ENCODE assay signal across 8 cellular contexts in genomic region chr14:95784137-95784536, GRCh38.
DNase-seq lines count a peak whose midpoint lies in the region; ATAC-seq and TF ChIP-seq lines count a peak whose summit lies in the region.
"Had no signal": no experiment of that assay in that cellular context is flagged by ENCODE, and none has a peak within 500 bp of the region (broad histone marks: within the 10 kb centered on the region; RNA-seq: fewer than 3 reads in every experiment).

No MANE protein-coding gene starts in this region.

- H3K27ac Mint-ChIP-seq in CD8-positive, alpha-beta T cell = no peak overlapping the region
- H3K27ac Mint-ChIP-seq: natural killer cell had no signal

- H3K36me3 Mint-ChIP-seq in CD8-positive, alpha-beta T cell = no peaks in the 10 kb centered on the region
- H3K36me3 Mint-ChIP-seq: natural killer cell had no signal

- H3K27ac ChIP-seq in CD8-positive, alpha-beta T cell (ENCODE audit: low read depth, low read length) = no peak overlapping the region

- peaks cover 12% of the 10 kb centered on the region for H3K27me3 Mint-ChIP-seq in CD8-positive, alpha-beta T cell (ENCODE audit: low read depth)

- no peaks in the 10 kb centered on the region for H3K9me3 ChIP-seq in CD8-positive, alpha-beta T cell (ENCODE audit: low read length)

- intact Hi-C loops in CD8-positive, alpha-beta T cell (cut with DNase I, micrococcal nuclease) = no loop called here

- no peaks in the 10 kb centered on the region for H3K9me3 Mint-ChIP-seq in CD8-positive, alpha-beta T cell
- H3K9me3 Mint-ChIP-seq: natural killer cell had no signal

- no peaks in the 10 kb centered on the region for H3K4me1 Mint-ChIP-seq in CD8-positive, alpha-beta T cell (ENCODE audit: low read depth)
- H3K4me1 Mint-ChIP-seq: natural killer cell had no signal

- no peaks in the 10 kb centered on the region for H3K4me1 ChIP-seq in CD8-positive, alpha-beta T cell (ENCODE audit: insufficient read depth, low read length)

- no peaks in the 10 kb centered on the region for H3K27me3 ChIP-seq in CD8-positive, alpha-beta T cell (ENCODE audit: insufficient read depth, low read length)

- in situ Hi-C loops in T47D (cut with HindIII; ENCODE audit: low pct_unique_long_range_greater_than_20kb, low sequenced_read_pairs) = no loop called here

- no peak overlapping the region for H3K4me3 Mint-ChIP-seq in CD8-positive, alpha-beta T cell
- H3K4me3 Mint-ChIP-seq: natural killer cell had no signal

- ATAC-seq in CD8-positive, alpha-beta T cell = no peak
- ATAC-seq in GM18873 (IDR thresholded peaks at IDR 0.05; ENCODE audit: low FRiP score, unreplicated experiment) = no peak
- ATAC-seq: natural killer cell had no signal

- H3K36me3 ChIP-seq in CD8-positive, alpha-beta T cell (ENCODE audit: insufficient read depth, low read length) = no peaks in the 10 kb centered on the region

- H3K4me3 ChIP-seq in GM12865 (ENCODE audit: low read depth, low read length) = no peak overlapping the region
- no peak overlapping the region for H3K4me3 ChIP-seq in CD8-positive, alpha-beta T cell (ENCODE audit: low read depth, low read length)

- CTCF ChIA-PET in CD8-positive, alpha-beta T cell (lab: Charles Lee) = no interaction called here

- no peak for TF ChIP-seq CTCF in GM12865 (IDR thresholded peaks at IDR 0.05; ENCODE audit: insufficient read depth, low read depth, low read length, missing control alignments)
- TF ChIP-seq CTCF in CD8-positive, alpha-beta T cell (IDR thresholded peaks at IDR 0.05) = no peak

- DNase-seq in GM12865 (ENCODE audit: low read depth) (peak; percentile 34), Kasumi-1 (lab: John Stamatoyannopoulos, UW) (peak; percentile 16 to 19), T47D (ENCODE audit: low read depth in 1 of 2, low spot score in 1 of 2) (peak; percentile 69 to 81), lung microvascular endothelial cell (ENCODE audit: low read depth in 2 of 2) (peak; percentile 45 to 57), 8988T (no peak)
- no peak for DNase-seq in CD8-positive, alpha-beta T cell
- DNase-seq: natural killer cell had no signal

- POLR2A ChIA-PET in CD8-positive, alpha-beta T cell (lab: Charles Lee) = no interaction called here

Comparison
In these comparisons a context has a peak if more than half of its experiments do, and no peak if none do; other contexts are left out.
1. DNase-seq: peak in GM12865 (single experiment), Kasumi-1 (2 of 2), T47D (2 of 2) and lung microvascular endothelial cell (2 of 2); none in CD8-positive, alpha-beta T cell (0 of 7) and 8988T (single experiment).